In genomic region chr1:114234408-114235119, GRCh38 we compare ENCODE assay signal across 15 cellular contexts.
DNase-seq lines count a peak whose midpoint lies in the region; ATAC-seq, FAIRE-seq and TF ChIP-seq lines count a peak whose summit lies in the region.
"Had no signal": no experiment of that assay in that cellular context is flagged by ENCODE, and none has a peak within 500 bp of the region (broad histone marks: within the 10 kb centered on the region; RNA-seq: fewer than 3 reads in every experiment).

No MANE protein-coding gene starts in this region.

- ATAC-seq in GM19043 (IDR thresholded peaks at IDR 0.05; ENCODE audit: low read depth, unreplicated experiment) (peak; percentile 49), GM12878 (peak; percentile 85), HG03097 (IDR thresholded peaks at IDR 0.05; ENCODE audit: low FRiP score, unreplicated experiment) (no peak), HG03457 (IDR thresholded peaks at IDR 0.05; ENCODE audit: unreplicated experiment) (no peak)
- ATAC-seq: body of pancreas had no signal

- no peak for TF ChIP-seq CTCF in GM12878 (IDR thresholded peaks at IDR 0.05 in 2 of 3, conservative IDR thresholded peaks at IDR 0.05 in 1 of 3; ENCODE audit: control insufficient read depth in 2 of 3, extremely low read depth in 1 of 3, insufficient read depth in 1 of 3, low read depth in 3 of 3, low read length in 3 of 3)
- TF ChIP-seq CTCF in kidney (IDR thresholded peaks at IDR 0.05; ENCODE audit: borderline replicate concordance, extremely low read depth, insufficient read depth) = no peak

- CTCF ChIA-PET in GM12878 (lab: Yijun Ruan, JAX) = interaction anchor here (0.5 to 1.7 kb wide), 3 partner anchors 29 to 256 kb away, joined by 3 to 4 read pairs (median 4); no protein-coding TSS in a partner anchor

- no peak overlapping the region for H3K27ac ChIP-seq in Karpas-422 (ENCODE audit: low read length)
- H3K27ac ChIP-seq in GM12878 (ENCODE audit: control insufficient read depth, insufficient read depth) = no peak overlapping the region
- H3K27ac ChIP-seq in kidney (ENCODE audit: low read depth in 2 of 2, low read length in 2 of 2) = no peak overlapping the region
- H3K27ac ChIP-seq: body of pancreas, neural progenitor cell had no signal

- in situ Hi-C loops in GM12878 (cut with MboI) = no loop called here

- SMC1A ChIA-PET in GM12878 (lab: Charles Lee; ENCODE audit: uncharacterized antibody, unreplicated experiment) = interaction anchor here (0.5 to 1.9 kb wide), 6 partner anchors 21 to 277 kb away, joined by 3 to 6 read pairs (median 3); no protein-coding TSS in a partner anchor

- H3K79me2 ChIP-seq in Karpas-422 (ENCODE audit: low read length) = no peaks in the 10 kb centered on the region
- no peaks in the 10 kb centered on the region for H3K79me2 ChIP-seq in GM12878 (ENCODE audit: control insufficient read depth, insufficient read depth, low read length)

- H3K4me1 ChIP-seq in Karpas-422 (ENCODE audit: low read length) = peaks cover 8% of the 10 kb centered on the region
- H3K4me1 ChIP-seq in GM12878 (ENCODE audit: control insufficient read depth, insufficient read depth, low read length) = no peaks in the 10 kb centered on the region
- peaks cover 4 to 8% of the 10 kb centered on the region in 2 donors for H3K4me1 ChIP-seq in kidney (ENCODE audit: control insufficient read depth in 1 of 2, insufficient read depth in 1 of 2, low read depth in 1 of 2, low read length in 2 of 2)
- H3K4me1 ChIP-seq: body of pancreas had no signal

- H3K9me3 ChIP-seq in Karpas-422 (ENCODE audit: low read length) (no peaks in the 10 kb centered on the region), GM12878 (replicated peaks; ENCODE audit: control insufficient read depth, insufficient read depth, low read length) (no peaks in the 10 kb centered on the region), kidney (ENCODE audit: control insufficient read depth in 1 of 2, low read length in 2 of 2) (no peaks in the 10 kb centered on the region)
- H3K9me3 ChIP-seq: body of pancreas, heart left ventricle had no signal

- H2AFZ ChIP-seq in Karpas-422 (ENCODE audit: low read length) (no peak overlapping the region), GM12878 (ENCODE audit: control insufficient read depth, low read depth, low read length) (no peak overlapping the region)
- H2AFZ ChIP-seq: neural progenitor cell had no signal

- H3K9ac ChIP-seq in Karpas-422 (ENCODE audit: low read length) (no peak overlapping the region), GM12878 (ENCODE audit: control insufficient read depth, insufficient read depth, low read length) (no peak overlapping the region), kidney (ENCODE audit: low read length in 2 of 2) (no peak overlapping the region)
- H3K9ac ChIP-seq: neural progenitor cell had no signal

- no peaks in the 10 kb centered on the region for H4K20me1 ChIP-seq in Karpas-422 (ENCODE audit: insufficient read depth, low read depth, low read length)
- H4K20me1 ChIP-seq in GM12878 (ENCODE audit: control insufficient read depth, insufficient read depth) = no peaks in the 10 kb centered on the region; the same call in 1 of the 2 replicates

- no TSS peak for BruUV-seq in GM12878 (replicated peaks; lab: Mats Ljungman, UMichigan)

- no peak for TF ChIP-seq POLR2A in GM12878 (IDR thresholded peaks at IDR 0.05; ENCODE audit: low read depth, low read length)

- TF ChIP-seq EP300 in GM12878 (IDR thresholded peaks at IDR 0.05; ENCODE audit: borderline replicate concordance in 1 of 2, control insufficient read depth in 1 of 2, low read depth in 2 of 2, low read length in 2 of 2) = no peak

- no peaks in the 10 kb centered on the region for H3K9me2 ChIP-seq in Karpas-422 (replicated peaks; ENCODE audit: insufficient read depth, low read length)

- peak; percentile 61 for DNase-seq in Ammon's horn (ENCODE audit: low spot score)
- DNase-seq in Karpas-422 = peak; percentile 41
- peak; percentile 9 for DNase-seq in GM12878 (ENCODE audit: low read depth, low spot score)
- no peak for DNase-seq in kidney
- DNase-seq in NK-92 treated with Interleukin-12 subunit alpha and Interleukin-12 subunit beta, amount 100 ng/mL, for 24 hours (lab: John Stamatoyannopoulos, UW) = no peak
- DNase-seq: heart left ventricle, NCI-H2081, T-helper 1 cell, trophoblast cell had no signal

- H3K36me3 ChIP-seq in Karpas-422 (ENCODE audit: insufficient read depth, low read length) = no peaks in the 10 kb centered on the region
- H3K36me3 ChIP-seq in GM12878 (ENCODE audit: control insufficient read depth in 2 of 2, insufficient read depth in 2 of 2, low read length in 1 of 2) = no peaks in the 10 kb centered on the region
- H3K36me3 ChIP-seq in kidney (ENCODE audit: control insufficient read depth in 1 of 2, insufficient read depth in 2 of 2, low read length in 2 of 2) = no peaks in the 10 kb centered on the region
- H3K36me3 ChIP-seq: heart left ventricle, neural progenitor cell had no signal

- H3K27me3 ChIP-seq in Karpas-422 (ENCODE audit: low read length) (no peaks in the 10 kb centered on the region), GM12878 (replicated peaks in 1 of 2; ENCODE audit: control insufficient read depth in 2 of 2, insufficient read depth in 2 of 2, low read length in 1 of 2) (no peaks in the 10 kb centered on the region; a peak in 1 of 4 replicates)
- H3K27me3 ChIP-seq: body of pancreas, heart left ventricle, neural progenitor cell had no signal

- intact Hi-C loops in GM12878 (cut with micrococcal nuclease; ENCODE audit: unreplicated experiment) (no loop called here), kidney (cut with DNase I) (no loop called here)

- POLR2A ChIA-PET in GM12878 (lab: Charles Lee) = no interaction called here

- no peak overlapping the region for H3K4me3 ChIP-seq in Karpas-422 (ENCODE audit: low read length)
- H3K4me3 ChIP-seq in GM12878 = no peak overlapping the region
- H3K4me3 ChIP-seq in kidney (ENCODE audit: low read length in 2 of 2) = no peak overlapping the region
- H3K4me3 ChIP-seq: body of pancreas, heart left ventricle, neural progenitor cell had no signal

- H3K4me2 ChIP-seq in Karpas-422 (ENCODE audit: low read depth, low read length, poor library complexity, severe bottlenecking) = no peak overlapping the region
- no peak overlapping the region for H3K4me2 ChIP-seq in GM12878 (ENCODE audit: control insufficient read depth, insufficient read depth)
- H3K4me2 ChIP-seq: neural progenitor cell had no signal

- TF ChIP-seq RAD21 in GM12878 (IDR thresholded peaks at IDR 0.05; ENCODE audit: insufficient read depth, low read depth, low read length) = no peak

- RAD21 ChIA-PET in GM12878 (lab: Charles Lee; ENCODE audit: unreplicated experiment) = no interaction called here

- FAIRE-seq in GM12878 (lab: Jason Lieb, UNC) = no peak
- FAIRE-seq in kidney (lab: Jason Lieb, UNC) = no peak
- FAIRE-seq: GM12892 had no signal

- 3% methylated on average over 3 of the region's 3 CpGs for WGBS in GM12878 (ENCODE audit: insufficient coverage, insufficient replicate concordance, low lambda C conversion rate, missing lambda C conversion rate)

TF ChIP-seq in GM12878, 131 proteins besides CTCF, POLR2A, EP300 and RAD21 (continues in another document):
- TF ChIP-seq PAX5 (IDR thresholded peaks at IDR 0.05; ENCODE audit: borderline replicate concordance, low read depth, low read length) = no peak
- peak; percentile 75; the same call in 1 of the 2 replicates for TF ChIP-seq MTA2 (IDR thresholded peaks at IDR 0.05; ENCODE audit: low read depth)
- TF ChIP-seq ATF3 (IDR thresholded peaks at IDR 0.05; ENCODE audit: borderline replicate concordance, extremely low read depth, low read depth, low read length) = no peak
- no peak for TF ChIP-seq ZZZ3 (IDR thresholded peaks at IDR 0.05; ENCODE audit: control insufficient read depth, insufficient read length, low read depth)
- no peak for TF ChIP-seq SKIL (IDR thresholded peaks at IDR 0.05; ENCODE audit: low read depth, poor library complexity, severe bottlenecking)
- TF ChIP-seq BCL11A (IDR thresholded peaks at IDR 0.05; ENCODE audit: low read depth, low read length) = no peak
- no peak for TF ChIP-seq RCOR1 (conservative IDR thresholded peaks at IDR 0.05; ENCODE audit: low read depth, low read length)
- no peak for TF ChIP-seq ZBED1 (IDR thresholded peaks at IDR 0.05; ENCODE audit: borderline replicate concordance)
- TF ChIP-seq ELK1 (IDR thresholded peaks at IDR 0.05; ENCODE audit: low read depth, low read length) = no peak
- peak; percentile 40; the same call in 1 of the 2 replicates for TF ChIP-seq IKZF1 (conservative IDR thresholded peaks at IDR 0.05)
- no peak for TF ChIP-seq KLF5 (IDR thresholded peaks at IDR 0.05; ENCODE audit: partially characterized antibody)
- TF ChIP-seq NR2C2 (IDR thresholded peaks at IDR 0.05; ENCODE audit: borderline replicate concordance, control insufficient read depth, insufficient read length, low read depth) = no peak
- no peak for TF ChIP-seq CHD1 (IDR thresholded peaks at IDR 0.05; ENCODE audit: low read depth, low read length)
- TF ChIP-seq GATAD2B (conservative IDR thresholded peaks at IDR 0.05; ENCODE audit: low read depth) = no peak

Comparison
In these comparisons a context has a peak if more than half of its experiments do, and no peak if none do; other contexts are left out.
1. DNase-seq: peak in Ammon's horn (single experiment), Karpas-422 (single experiment) and GM12878 (single experiment); none in kidney (single experiment) and NK-92 treated with Interleukin-12 subunit alpha and Interleukin-12 subunit beta, amount 100 ng/mL, for 24 hours (single experiment).
2. ATAC-seq: peak in GM19043 (single experiment) and GM12878 (single experiment); none in HG03097 (single experiment) and HG03457 (single experiment).